ENCODE assay signal across 2 cellular contexts in the genomic region with DNA sequence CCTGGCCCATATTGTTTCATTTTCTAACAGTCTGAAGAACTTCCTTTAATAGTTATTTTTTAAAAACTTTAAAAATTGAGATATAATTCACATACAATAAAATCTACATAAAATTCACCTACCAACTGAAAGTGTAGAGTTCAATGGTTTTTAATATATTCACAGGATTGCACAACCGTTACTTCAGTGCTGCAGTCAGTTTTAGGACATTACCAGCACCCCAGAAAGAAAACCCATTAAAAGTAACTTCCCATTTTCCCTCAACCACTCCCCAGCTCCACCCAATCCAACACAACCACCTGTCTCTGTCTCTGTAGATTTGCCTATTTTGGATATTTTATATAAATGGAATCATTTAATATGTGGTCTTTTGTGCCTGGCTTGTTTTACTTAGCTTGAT.
TF ChIP-seq lines count a peak whose summit lies in the region.

No MANE protein-coding gene starts in this region.

TF ChIP-seq in Ishikawa, 13 proteins besides CTCF, POLR2A, EP300 and RAD21 (continued from another document):
- TF ChIP-seq, protein P1, sequence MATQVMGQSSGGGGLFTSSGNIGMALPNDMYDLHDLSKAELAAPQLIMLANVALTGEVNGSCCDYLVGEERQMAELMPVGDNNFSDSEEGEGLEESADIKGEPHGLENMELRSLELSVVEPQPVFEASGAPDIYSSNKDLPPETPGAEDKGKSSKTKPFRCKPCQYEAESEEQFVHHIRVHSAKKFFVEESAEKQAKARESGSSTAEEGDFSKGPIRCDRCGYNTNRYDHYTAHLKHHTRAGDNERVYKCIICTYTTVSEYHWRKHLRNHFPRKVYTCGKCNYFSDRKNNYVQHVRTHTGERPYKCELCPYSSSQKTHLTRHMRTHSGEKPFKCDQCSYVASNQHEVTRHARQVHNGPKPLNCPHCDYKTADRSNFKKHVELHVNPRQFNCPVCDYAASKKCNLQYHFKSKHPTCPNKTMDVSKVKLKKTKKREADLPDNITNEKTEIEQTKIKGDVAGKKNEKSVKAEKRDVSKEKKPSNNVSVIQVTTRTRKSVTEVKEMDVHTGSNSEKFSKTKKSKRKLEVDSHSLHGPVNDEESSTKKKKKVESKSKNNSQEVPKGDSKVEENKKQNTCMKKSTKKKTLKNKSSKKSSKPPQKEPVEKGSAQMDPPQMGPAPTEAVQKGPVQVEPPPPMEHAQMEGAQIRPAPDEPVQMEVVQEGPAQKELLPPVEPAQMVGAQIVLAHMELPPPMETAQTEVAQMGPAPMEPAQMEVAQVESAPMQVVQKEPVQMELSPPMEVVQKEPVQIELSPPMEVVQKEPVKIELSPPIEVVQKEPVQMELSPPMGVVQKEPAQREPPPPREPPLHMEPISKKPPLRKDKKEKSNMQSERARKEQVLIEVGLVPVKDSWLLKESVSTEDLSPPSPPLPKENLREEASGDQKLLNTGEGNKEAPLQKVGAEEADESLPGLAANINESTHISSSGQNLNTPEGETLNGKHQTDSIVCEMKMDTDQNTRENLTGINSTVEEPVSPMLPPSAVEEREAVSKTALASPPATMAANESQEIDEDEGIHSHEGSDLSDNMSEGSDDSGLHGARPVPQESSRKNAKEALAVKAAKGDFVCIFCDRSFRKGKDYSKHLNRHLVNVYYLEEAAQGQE (IDR thresholded peaks at IDR 0.05; ENCODE audit: low read depth) = no peak
TF ChIP-seq in Ishikawa: peak in this region for 1.

TF ChIP-seq in HepG2, 621 proteins besides CTCF, POLR2A, EP300 and RAD21 (continued from another document):
- no peak for TF ChIP-seq CEBPZ (IDR thresholded peaks at IDR 0.05; ENCODE audit: low read length)
- TF ChIP-seq TSC22D2 (CRISPR knock-in tag; IDR thresholded peaks at IDR 0.05; ENCODE audit: borderline replicate concordance) = no peak
- peak; percentile 88 for TF ChIP-seq CEBPB (IDR thresholded peaks at IDR 0.05; ENCODE audit: borderline replicate concordance, low read depth, low read length)
- no peak for TF ChIP-seq KDM3A (CRISPR knock-in tag; IDR thresholded peaks at IDR 0.05; ENCODE audit: low read depth)
TF ChIP-seq in HepG2: peak in this region for 2.
